9 cellular contexts compared by ENCODE assay signal in the genomic region with DNA sequence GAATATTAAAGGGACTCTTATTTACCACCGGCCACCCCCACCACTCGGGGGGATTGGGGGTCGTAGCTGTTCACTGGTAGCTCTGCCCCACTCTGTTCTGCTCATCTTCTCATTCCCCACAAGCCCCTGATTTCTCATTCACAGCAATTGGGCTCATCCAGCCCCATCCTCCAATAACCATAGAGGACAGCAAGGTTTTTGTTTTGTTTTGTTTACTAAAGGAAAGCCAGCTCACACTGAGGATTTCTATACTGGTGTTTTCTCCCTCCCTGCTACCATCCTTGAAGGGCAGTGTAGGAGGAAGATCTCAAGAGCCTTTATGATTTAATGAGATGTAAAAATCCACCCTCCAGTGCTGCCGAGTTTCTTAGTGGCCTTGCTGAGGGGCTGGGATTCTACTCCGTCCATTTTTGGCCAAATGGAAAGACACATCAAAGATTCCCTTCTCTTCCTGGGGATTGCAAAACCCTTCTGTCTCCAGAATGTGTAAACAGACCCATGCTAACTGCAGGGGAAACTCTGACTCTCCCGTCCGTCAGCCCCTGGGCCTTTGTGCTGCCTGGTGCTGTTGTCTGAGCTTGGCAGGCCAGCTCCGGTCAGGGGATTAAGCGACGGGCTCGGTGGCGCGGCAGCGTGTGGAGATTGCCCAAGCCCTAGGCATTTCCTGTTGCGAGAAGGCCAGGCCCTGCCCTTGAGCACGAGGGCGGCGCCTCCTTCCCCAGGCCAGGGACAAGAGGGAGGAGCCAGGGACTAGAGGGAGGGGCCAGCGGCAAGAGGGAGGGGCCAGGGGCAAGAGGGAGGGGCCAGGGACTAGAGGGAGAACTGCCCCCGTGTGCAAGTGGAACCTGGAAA.
DNase-seq lines count a peak whose midpoint lies in the region; ATAC-seq, FAIRE-seq and TF ChIP-seq lines count a peak whose summit lies in the region.
"Had no signal": no experiment of that assay in that cellular context is flagged by ENCODE, and none has a peak within 500 bp of the region (broad histone marks: within the 10 kb centered on the region; RNA-seq: fewer than 3 reads in every experiment).

No MANE protein-coding gene starts in this region.

- H3K4me3 ChIP-seq in hepatocyte, result no peak overlapping the region

- peak overlapping the region; percentile 54 for H3K4me2 ChIP-seq in hepatocyte

- 20% methylated on average over 18 of the region's 20 CpGs for WGBS in hepatocyte (ENCODE audit: low lambda C conversion rate, missing lambda C conversion rate)

- H3K9me2 ChIP-seq in hepatocyte (replicated peaks; ENCODE audit: insufficient read depth), result no peaks in the 10 kb centered on the region

- H3K9me3 ChIP-seq in hepatocyte (ENCODE audit: low read depth), result no peaks in the 10 kb centered on the region

- no peak overlapping the region for H2AFZ ChIP-seq in hepatocyte

- ATAC-seq in HG02642 (IDR thresholded peaks at IDR 0.05; ENCODE audit: poor library complexity, unreplicated experiment), result no peak
- no peak for ATAC-seq in naive thymus-derived CD8-positive, alpha-beta T cell

- peaks cover 0 to 8% (median 3%) of the 10 kb centered on the region in 4 donors for H3K4me1 Mint-ChIP-seq in naive thymus-derived CD8-positive, alpha-beta T cell

- H3K27ac ChIP-seq in hepatocyte, result peak overlapping the region; percentile 92

- DNase-seq in D341Med (ENCODE audit: low spot score) (peak; percentile 48), Kasumi-1 (lab: John Stamatoyannopoulos, UW) (peak; percentile 69 to 76), astrocyte of the hippocampus (ENCODE audit: low read depth, low spot score) (peak; percentile 73), hepatocyte (ENCODE audit: low spot score) (peak; percentile 91), pulmonary artery endothelial cell (ENCODE audit: low read depth, low spot score) (peak; percentile 71), GM12892 (ENCODE audit: insufficient read length) (no peak)
- DNase-seq in naive thymus-derived CD8-positive, alpha-beta T cell, result no peak

- POLR2A ChIA-PET in naive thymus-derived CD8-positive, alpha-beta T cell (lab: Charles Lee), result no interaction called here

- H3K27ac Mint-ChIP-seq in naive thymus-derived CD8-positive, alpha-beta T cell, result no peak overlapping the region
- H3K27ac Mint-ChIP-seq: IgD-negative memory B cell had no signal

- peak overlapping the region in 1 of 10 donors; percentile 20 for H3K4me3 Mint-ChIP-seq in naive thymus-derived CD8-positive, alpha-beta T cell
- H3K4me3 Mint-ChIP-seq: IgD-negative memory B cell had no signal

- H4K20me1 ChIP-seq in hepatocyte (ENCODE audit: insufficient read depth, poor library complexity, severe bottlenecking), result no peaks in the 10 kb centered on the region

- no peaks in the 10 kb centered on the region for H3K79me2 ChIP-seq in hepatocyte

- TF ChIP-seq POLR2A in GM12892 (IDR thresholded peaks at IDR 0.05; ENCODE audit: low read depth, low read length), result no peak

- H3K27me3 ChIP-seq in hepatocyte, result no peaks in the 10 kb centered on the region

- no peak for FAIRE-seq in GM12892 (lab: Jason Lieb, UNC)

- H3K9me3 Mint-ChIP-seq in naive thymus-derived CD8-positive, alpha-beta T cell, result no peaks in the 10 kb centered on the region
- H3K9me3 Mint-ChIP-seq: IgD-negative memory B cell had no signal

- H3K36me3 ChIP-seq in hepatocyte (replicated peaks; ENCODE audit: insufficient read depth, low read depth), result no peaks in the 10 kb centered on the region

- TF ChIP-seq CTCF in hepatocyte (IDR thresholded peaks at IDR 0.05; ENCODE audit: poor library complexity), result no peak

- peaks cover 12% of the 10 kb centered on the region for H3K4me1 ChIP-seq in hepatocyte (ENCODE audit: insufficient read depth)

- H3K27me3 Mint-ChIP-seq in naive thymus-derived CD8-positive, alpha-beta T cell, result peaks cover 6 to 21% (median 14%) of the 10 kb centered on the region in 5 donors

- no peaks in the 10 kb centered on the region for H3K36me3 Mint-ChIP-seq in naive thymus-derived CD8-positive, alpha-beta T cell
- H3K36me3 Mint-ChIP-seq: IgD-negative memory B cell had no signal

Comparison
In these comparisons a context has a peak if more than half of its experiments do, and no peak if none do; other contexts are left out.
1. DNase-seq: peak in D341Med (single experiment), Kasumi-1 (2 of 2), astrocyte of the hippocampus (single experiment), hepatocyte (single experiment) and pulmonary artery endothelial cell (single experiment); none in GM12892 (single experiment) and naive thymus-derived CD8-positive, alpha-beta T cell (0 of 10).